24 cellular contexts compared by ENCODE assay signal in genomic region chr19:15577184-15577771, GRCh38. TPM values are rescaled to one million over a fixed set of nuclear protein-coding genes. Genes with fewer than 3 reads are reported as not detected.
DNase-seq lines count a peak whose midpoint lies in the region; ATAC-seq, FAIRE-seq and TF ChIP-seq lines count a peak whose summit lies in the region.
"Had no signal": no experiment of that assay in that cellular context is flagged by ENCODE, and none has a peak within 500 bp of the region (broad histone marks: within the 10 kb centered on the region; RNA-seq: fewer than 3 reads in every experiment).

No MANE protein-coding gene starts in this region.

- H3K36me3 Mint-ChIP-seq in activated T-cell treated with anti-CD3 and anti-CD28 coated beads, Interleukin-2, amount 50 U/mL, for 24 hours (ENCODE audit: low read depth): no peaks in the 10 kb centered on the region
- H3K36me3 Mint-ChIP-seq in activated T-cell treated with anti-CD3 and anti-CD28 coated beads, Interleukin-2, amount 50 U/mL, for 4 hours (ENCODE audit: insufficient read depth): no peaks in the 10 kb centered on the region
- no peaks in the 10 kb centered on the region for H3K36me3 Mint-ChIP-seq in activated CD8-positive, alpha-beta memory T cell treated with anti-CD3 and anti-CD28 coated beads, Interleukin-2, amount 10 ng/mL, durations not matched to agents 7 days and 5 days
- H3K36me3 Mint-ChIP-seq in type B pancreatic cell (no peaks in the 10 kb centered on the region), CD14-positive monocyte (no peaks in the 10 kb centered on the region)

- H3K27me3 ChIP-seq in HepG2 (ENCODE audit: control insufficient read depth in 1 of 2, insufficient read depth in 2 of 2, low read length in 2 of 2): no peaks in the 10 kb centered on the region
- H3K27me3 ChIP-seq: Peyer's patch had no signal

- no peaks in the 10 kb centered on the region for H3K36me3 ChIP-seq in HepG2 (replicated peaks in 1 of 2; ENCODE audit: control insufficient read depth in 1 of 2, insufficient read depth in 2 of 2, low read length in 2 of 2)
- H3K36me3 ChIP-seq: BE2C, Peyer's patch had no signal

- no peaks in the 10 kb centered on the region for H4K20me1 ChIP-seq in HepG2 (ENCODE audit: insufficient read depth, low read length)

- H2AFZ ChIP-seq in HepG2 (ENCODE audit: low read length): no peak overlapping the region

- no peak overlapping the region for H3K27ac Mint-ChIP-seq in activated T-cell treated with anti-CD3 and anti-CD28 coated beads, Interleukin-2, amount 50 U/mL, for 24 hours
- no peak overlapping the region for H3K27ac Mint-ChIP-seq in activated CD8-positive, alpha-beta memory T cell treated with anti-CD3 and anti-CD28 coated beads, Interleukin-2, amount 10 ng/mL, durations not matched to agents 7 days and 5 days
- H3K27ac Mint-ChIP-seq in type B pancreatic cell: no peak overlapping the region
- H3K27ac Mint-ChIP-seq in CD14-positive monocyte: peak overlapping the region in 2 of 7 donors; percentile 5 to 28
- H3K27ac Mint-ChIP-seq: CD4-positive, alpha-beta T cell; HFFc6 had no signal

- no peaks in the 10 kb centered on the region for H3K4me1 Mint-ChIP-seq in activated T-cell treated with anti-CD3 and anti-CD28 coated beads, Interleukin-2, amount 50 U/mL, for 24 hours (ENCODE audit: low read depth)
- no peaks in the 10 kb centered on the region for H3K4me1 Mint-ChIP-seq in activated T-cell treated with anti-CD3 and anti-CD28 coated beads, Interleukin-2, amount 50 U/mL, for 4 hours (ENCODE audit: low read depth)
- H3K4me1 Mint-ChIP-seq in activated CD8-positive, alpha-beta memory T cell treated with anti-CD3 and anti-CD28 coated beads, Interleukin-2, amount 10 ng/mL, durations not matched to agents 7 days and 5 days: no peaks in the 10 kb centered on the region
- H3K4me1 Mint-ChIP-seq in type B pancreatic cell (ENCODE audit: unreplicated experiment): no peaks in the 10 kb centered on the region
- no peaks in the 10 kb centered on the region for H3K4me1 Mint-ChIP-seq in CD14-positive monocyte

- no peak for TF ChIP-seq POLR2A in HepG2 (IDR thresholded peaks at IDR 0.05; ENCODE audit: insufficient read depth in 1 of 2, low read depth in 2 of 2, low read length in 2 of 2)

- in situ Hi-C loops in HepG2 (cut with HindIII; ENCODE audit: extremely low pct_ligation_motif_present, low pct_unique_long_range_greater_than_20kb): no loop called here

- no peak for FAIRE-seq in HepG2 (lab: Jason Lieb, UNC)
- FAIRE-seq: H1 had no signal

- TF ChIP-seq CTCF in HepG2 (CRISPR knock-in tag; IDR thresholded peaks at IDR 0.05): no peak
- no peak for TF ChIP-seq CTCF in type B pancreatic cell (conservative IDR thresholded peaks at IDR 0.05)
- no peak for TF ChIP-seq CTCF in CD14-positive monocyte (IDR thresholded peaks at IDR 0.05)

- no peak overlapping the region for H3K4me2 ChIP-seq in HepG2 (ENCODE audit: low read depth, low read length)

- DNase-seq in activated T-cell treated with anti-CD3 and anti-CD28 coated beads, Interleukin-2, amount 50 U/mL, for 24 hours: peak; percentile 12
- DNase-seq in activated T-cell treated with anti-CD3 and anti-CD28 coated beads, Interleukin-2, amount 50 U/mL, for 4 hours: no peak
- peak; percentile 38 for DNase-seq in activated CD8-positive, alpha-beta memory T cell treated with anti-CD3 and anti-CD28 coated beads, Interleukin-2, amount 10 ng/mL, durations not matched to agents 7 days and 5 days
- DNase-seq in HepG2 (ENCODE audit: low spot score): no peak
- peak; percentile 39 for DNase-seq in type B pancreatic cell (ENCODE audit: extremely low spot score, unreplicated experiment)
- DNase-seq in germinal center (ENCODE audit: low spot score): no peak
- no peak for DNase-seq in NCI-H1417 treated with DMSO at 0.1 percent for 48 hours (lab: John Stamatoyannopoulos, UW)
- DNase-seq in CD14-positive monocyte (ENCODE audit: low spot score): no peak
- DNase-seq: BE2C; Caco-2; CD4-positive, alpha-beta T cell; DMS153; GF-D8; HFFc6; NCI-H1417; NCI-H187 treated with DMSO at 0.1 percent for 48 hours; NCI-H345; NCI-H524 treated with DMSO at 0.1 percent for 48 hours had no signal

- no peak for ATAC-seq in activated T-cell treated with anti-CD3 and anti-CD28 coated beads, Interleukin-2, amount 50 U/mL, for 4 hours
- ATAC-seq in activated CD8-positive, alpha-beta memory T cell treated with anti-CD3 and anti-CD28 coated beads, Interleukin-2, amount 10 ng/mL, durations not matched to agents 7 days and 5 days: no peak
- ATAC-seq in HepG2: no peak

- no peaks in the 10 kb centered on the region for H3K9me3 Mint-ChIP-seq in activated T-cell treated with anti-CD3 and anti-CD28 coated beads, Interleukin-2, amount 50 U/mL, for 24 hours
- H3K9me3 Mint-ChIP-seq in activated T-cell treated with anti-CD3 and anti-CD28 coated beads, Interleukin-2, amount 50 U/mL, for 4 hours: no peaks in the 10 kb centered on the region
- no peaks in the 10 kb centered on the region for H3K9me3 Mint-ChIP-seq in activated CD8-positive, alpha-beta memory T cell treated with anti-CD3 and anti-CD28 coated beads, Interleukin-2, amount 10 ng/mL, durations not matched to agents 7 days and 5 days (ENCODE audit: low read depth)
- H3K9me3 Mint-ChIP-seq in type B pancreatic cell: peaks cover 16% of the 10 kb centered on the region
- no peaks in the 10 kb centered on the region for H3K9me3 Mint-ChIP-seq in CD14-positive monocyte
- H3K9me3 Mint-ChIP-seq: CD4-positive, alpha-beta T cell; HFFc6 had no signal

- H3K79me2 ChIP-seq in HepG2 (ENCODE audit: insufficient read depth, low read length): no peaks in the 10 kb centered on the region

- no peak overlapping the region for H3K9ac ChIP-seq in HepG2 (ENCODE audit: insufficient read depth, low read depth, low read length)

- 100% methylated on average over 4 of the region's 6 CpGs for WGBS in HepG2 (ENCODE audit: low lambda C conversion rate)

- H3K4me3 Mint-ChIP-seq in activated T-cell treated with anti-CD3 and anti-CD28 coated beads, Interleukin-2, amount 50 U/mL, for 24 hours: no peak overlapping the region
- no peak overlapping the region for H3K4me3 Mint-ChIP-seq in activated T-cell treated with anti-CD3 and anti-CD28 coated beads, Interleukin-2, amount 50 U/mL, for 4 hours
- H3K4me3 Mint-ChIP-seq in activated CD8-positive, alpha-beta memory T cell treated with anti-CD3 and anti-CD28 coated beads, Interleukin-2, amount 10 ng/mL, durations not matched to agents 7 days and 5 days: no peak overlapping the region
- H3K4me3 Mint-ChIP-seq in type B pancreatic cell (no peak overlapping the region), CD14-positive monocyte (no peak overlapping the region)
- H3K4me3 Mint-ChIP-seq: CD4-positive, alpha-beta T cell; HFFc6 had no signal

- intact Hi-C loops in HepG2 (cut with micrococcal nuclease; ENCODE audit: unreplicated experiment) (no loop called here), CD14-positive monocyte (cut with micrococcal nuclease) (no loop called here)

- H3K4me1 ChIP-seq in HepG2 (ENCODE audit: insufficient read depth, low read length): 0 out of 2 replicates have a peak, but pooled peaks cover 6% of the 10 kb centered on the region
- H3K4me1 ChIP-seq: BE2C, Caco-2, Peyer's patch had no signal

- no peak for TF ChIP-seq RAD21 in HepG2 (CRISPR knock-in tag; IDR thresholded peaks at IDR 0.05)

- H3K27me3 Mint-ChIP-seq in activated T-cell treated with anti-CD3 and anti-CD28 coated beads, Interleukin-2, amount 50 U/mL, for 24 hours: peaks cover 6% of the 10 kb centered on the region
- H3K27me3 Mint-ChIP-seq in activated T-cell treated with anti-CD3 and anti-CD28 coated beads, Interleukin-2, amount 50 U/mL, for 4 hours (ENCODE audit: low read depth): peaks cover 13% of the 10 kb centered on the region
- H3K27me3 Mint-ChIP-seq in activated CD8-positive, alpha-beta memory T cell treated with anti-CD3 and anti-CD28 coated beads, Interleukin-2, amount 10 ng/mL, durations not matched to agents 7 days and 5 days: peaks cover 13% of the 10 kb centered on the region
- H3K27me3 Mint-ChIP-seq in type B pancreatic cell (no peaks in the 10 kb centered on the region), CD14-positive monocyte (ENCODE audit: low read depth in 3 of 3) (peaks cover 12 to 22% (median 16%) of the 10 kb centered on the region in 3 donors)

- no peak for TF ChIP-seq EP300 in HepG2 (IDR thresholded peaks at IDR 0.05; ENCODE audit: low read depth in 2 of 2, low read length in 2 of 2)
- no peak for TF ChIP-seq EP300 in HepG2 (CRISPR knock-in tag; IDR thresholded peaks at IDR 0.05; ENCODE audit: borderline replicate concordance)

- POLR2A ChIA-PET in HepG2 (lab: Yijun Ruan, JAX): no interaction called here

- H3K27ac ChIP-seq in HepG2 (ENCODE audit: extremely low read length, insufficient read depth, low read length): no peak overlapping the region
- H3K27ac ChIP-seq: Peyer's patch had no signal

- H3K9me3 ChIP-seq in HepG2 (ENCODE audit: low read length): no peaks in the 10 kb centered on the region
- H3K9me3 ChIP-seq: BE2C, Caco-2, Peyer's patch had no signal

- no TSS peak for BruUV-seq in HepG2 (replicated peaks; lab: Mats Ljungman, UMichigan)

- CTCF ChIA-PET in activated CD8-positive, alpha-beta memory T cell treated with anti-CD3 and anti-CD28 coated beads, Interleukin-2, amount 10 ng/mL, durations not matched to agents 7 days and 5 days (lab: Charles Lee): no interaction called here
- CTCF ChIA-PET in HepG2 (lab: Yijun Ruan, JAX; ENCODE audit: low intra/inter-chr PET ratio, low total read pairs): no interaction called here

- H3K4me3 ChIP-seq in HepG2 (replicated peaks in 1 of 3; ENCODE audit: insufficient read depth in 1 of 3, low read depth in 2 of 3, low read length in 3 of 3): no peak overlapping the region
- H3K4me3 ChIP-seq: Peyer's patch had no signal

RNA-seq across cellular contexts. Expression of gene CYP4F8, which starts 37.7 kb away (rescaled TPM):
- total RNA-seq in activated T-cell treated with anti-CD3 and anti-CD28 coated beads, Interleukin-2, amount 50 U/mL, for 4 hours: not detected
- total RNA-seq in activated CD8-positive, alpha-beta memory T cell treated with anti-CD3 and anti-CD28 coated beads, Interleukin-2, amount 10 ng/mL, durations not matched to agents 7 days and 5 days: not detected
- total RNA-seq in HepG2 (2016; rRNA removed; fragmentation: Illumina TruSeq; extraction: Trizol) (not detected in 2 replicates), type B pancreatic cell (ENCODE audit: low replicate concordance) (not detected in 2 replicates)
- total RNA-seq in HepG2 (2016; cell fraction: cytosol; rRNA removed; fragmentation: Illumina TruSeq; extraction: Trizol; ENCODE audit: low read depth): not detected in 2 replicates
- not detected in 2 replicates for total RNA-seq in HepG2 (2016; cell fraction: insoluble cytoplasmic fraction; rRNA removed; fragmentation: Illumina TruSeq; extraction: Trizol)
- total RNA-seq in HepG2 (2016; cell fraction: membrane; rRNA removed; fragmentation: Illumina TruSeq; extraction: Trizol): not detected in 2 replicates
- total RNA-seq in HepG2 (2016; cell fraction: nucleus; rRNA removed; fragmentation: Illumina TruSeq; extraction: Trizol): not detected in 2 replicates
- polyA plus RNA-seq in HepG2 (2011; rRNA removed) (not detected in 2 replicates), CD14-positive monocyte (not detected)
- polyA plus RNA-seq in HepG2 (2011; cell fraction: cytosol; rRNA removed): not detected in 2 replicates
- polyA plus RNA-seq in HepG2 (2011; cell fraction: nucleus; rRNA removed): not detected in 2 replicates
- polyA plus RNA-seq in HepG2 (2012): not detected in 2 replicates
- not detected in 2 replicates for polyA plus RNA-seq in HepG2 (2016; cell fraction: cytosol; fragmentation: Illumina TruSeq; extraction: Trizol; ENCODE audit: low read depth)
- not detected in 2 replicates for polyA plus RNA-seq in HepG2 (2016; cell fraction: insoluble cytoplasmic fraction; fragmentation: Illumina TruSeq; extraction: Trizol; ENCODE audit: low read depth)
- polyA plus RNA-seq in HepG2 (2016; cell fraction: membrane; fragmentation: Illumina TruSeq; extraction: Trizol; ENCODE audit: low read depth): not detected in 2 replicates
- polyA plus RNA-seq in HepG2 (2016; cell fraction: nucleus; fragmentation: Illumina TruSeq; extraction: Trizol; ENCODE audit: insufficient read depth, low read depth): not detected in 2 replicates
- polyA minus RNA-seq in HepG2 (2011; rRNA and poly(A)+ RNA removed; ENCODE audit: low replicate concordance): not detected in 2 replicates
- not detected in 2 replicates for polyA minus RNA-seq in HepG2 (2011; cell fraction: cytosol; rRNA and poly(A)+ RNA removed)
- polyA minus RNA-seq in HepG2 (2011; cell fraction: nucleus; rRNA and poly(A)+ RNA removed): not detected in 2 replicates
- total RNA-seq: A172; Caco-2; CD4-positive, alpha-beta T cell; Daoy; H1; HFFc6; M059J; Peyer's patch; SK-MEL-5 had no signal
- polyA plus RNA-seq: H1 had no signal

Comparison
In these comparisons a context has a peak if more than half of its experiments do, and no peak if none do; other contexts are left out.
1. DNase-seq: peak in activated T-cell treated with anti-CD3 and anti-CD28 coated beads, Interleukin-2, amount 50 U/mL, for 24 hours (single experiment), activated CD8-positive, alpha-beta memory T cell treated with anti-CD3 and anti-CD28 coated beads, Interleukin-2, amount 10 ng/mL, durations not matched to agents 7 days and 5 days (single experiment) and type B pancreatic cell (single experiment); none in activated T-cell treated with anti-CD3 and anti-CD28 coated beads, Interleukin-2, amount 50 U/mL, for 4 hours (single experiment), HepG2 (single experiment), germinal center (single experiment), NCI-H1417 treated with DMSO at 0.1 percent for 48 hours (single experiment) and CD14-positive monocyte (single experiment).